Comparison of ENCODE assay signal across 17 cellular contexts in the genomic region with DNA sequence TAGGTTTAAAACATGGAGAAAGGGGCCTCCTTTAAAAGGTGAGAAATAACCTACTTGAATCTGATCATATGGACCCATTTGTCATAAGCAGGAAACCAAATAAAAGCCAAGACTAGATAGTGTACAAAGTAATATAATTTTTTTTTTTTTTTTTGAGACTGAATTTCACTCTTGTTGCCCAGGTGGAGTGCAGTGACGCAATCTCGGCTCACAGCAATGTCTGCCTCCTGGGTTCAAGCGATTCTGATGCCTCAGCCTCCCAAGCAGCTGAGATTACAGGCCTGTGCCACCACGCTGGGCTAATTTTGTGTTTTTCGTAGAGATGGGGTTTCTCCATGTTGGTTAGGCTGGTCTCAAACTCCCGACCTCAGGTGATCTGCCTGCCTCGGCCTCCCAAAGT.
DNase-seq lines count a peak whose midpoint lies in the region; ATAC-seq, FAIRE-seq and TF ChIP-seq lines count a peak whose summit lies in the region.
"Had no signal": no experiment of that assay in that cellular context is flagged by ENCODE, and none has a peak within 500 bp of the region (broad histone marks: within the 10 kb centered on the region; RNA-seq: fewer than 3 reads in every experiment).

No MANE protein-coding gene starts in this region.

- no peak overlapping the region for H2BK5ac ChIP-seq in H1 (ENCODE audit: low read depth, low read length)

- H3K9ac ChIP-seq in H1 (replicated peaks in 1 of 4; ENCODE audit: extremely low read depth in 1 of 4, low read depth in 3 of 4, low read length in 3 of 4) (no peak overlapping the region), SK-N-SH (no peak overlapping the region)

- no peak for FAIRE-seq in H1 (lab: Jason Lieb, UNC)
- FAIRE-seq: G401.6 had no signal

- no peak overlapping the region for H3K4me3 Mint-ChIP-seq in nephron progenitor cell
- H3K4me3 Mint-ChIP-seq: CD4-positive, alpha-beta T cell had no signal

- H3K27ac Mint-ChIP-seq in nephron progenitor cell, result peak overlapping the region; percentile 93
- H3K27ac Mint-ChIP-seq: CD4-positive, alpha-beta T cell had no signal

- H3F3A ChIP-seq in SK-N-SH (replicated peaks; ENCODE audit: insufficient read depth), result peaks cover 15% of the 10 kb centered on the region

- TF ChIP-seq RAD21 in H1 (IDR thresholded peaks at IDR 0.05 in 1 of 2, conservative IDR thresholded peaks at IDR 0.05 in 1 of 2; ENCODE audit: low read depth in 2 of 2, low read length in 2 of 2), result no peak
- TF ChIP-seq RAD21 in SK-N-SH (IDR thresholded peaks at IDR 0.05; ENCODE audit: low read length), result no peak

- H3K27ac ChIP-seq in heart right ventricle, result peak overlapping the region in 9 of 10 donors; percentile 2 to 72 (median 45)
- H3K27ac ChIP-seq in H1 (ENCODE audit: low read depth, low read length), result no peak overlapping the region
- no peak overlapping the region for H3K27ac ChIP-seq in SK-N-SH (ENCODE audit: low read depth in 2 of 2, low read length in 1 of 2)
- H3K27ac ChIP-seq: RWPE1, SJCRH30 had no signal

- POLR2A ChIA-PET in H1 (lab: Charles Lee; ENCODE audit: partially characterized antibody), result interaction anchor here (0.6 kb wide), 1 partner anchor 21 kb away, joined by 3 read pairs; no protein-coding TSS in a partner anchor
- POLR2A ChIA-PET in SK-N-SH (lab: Yijun Ruan, JAX), result no interaction called here

- H2BK120ac ChIP-seq in H1 (replicated peaks; ENCODE audit: low read depth, low read length), result no peak overlapping the region

- H3K27me3 Mint-ChIP-seq in nephron progenitor cell (ENCODE audit: low read depth, poor library complexity), result no peaks in the 10 kb centered on the region

- intact Hi-C loops in heart right ventricle (cut with DNase I), result no loop called here
- intact Hi-C loops in Right ventricle myocardium inferior (cut with DNase I), result no loop called here

- no peak overlapping the region for H4K8ac ChIP-seq in H1 (ENCODE audit: extremely low read depth, insufficient read depth, low read length)

- H4K5ac ChIP-seq in H1 (ENCODE audit: insufficient read length, low read depth, low read length), result no peak overlapping the region

- no peaks in the 10 kb centered on the region for H3K9me2 ChIP-seq in SK-N-SH

- H3K4me1 Mint-ChIP-seq in nephron progenitor cell, result peaks cover 32% of the 10 kb centered on the region

- no peak overlapping the region for H3K18ac ChIP-seq in H1 (ENCODE audit: extremely low read depth, low read length)

- no peak overlapping the region for H4K91ac ChIP-seq in H1 (replicated peaks; ENCODE audit: insufficient read length, low read length)

- H2BK20ac ChIP-seq in H1 (ENCODE audit: low read length), result no peak overlapping the region

- H3K4ac ChIP-seq in H1 (replicated peaks; ENCODE audit: insufficient read length, low read depth, low read length), result no peak overlapping the region

- no peak overlapping the region for H3K4me2 ChIP-seq in H1 (ENCODE audit: insufficient read depth in 1 of 2, low read depth in 2 of 2, low read length in 2 of 2)
- H3K4me2 ChIP-seq in SK-N-SH, result no peak overlapping the region

- DNase-seq in heart right ventricle (no peak), Right ventricle myocardium inferior (ENCODE audit: missing footprints) (no peak), H1 (ENCODE audit: low read depth in 1 of 2, low spot score in 2 of 2) (no peak), nephron progenitor cell (no peak), NCI-H2227 treated with DMSO at 0.1 percent for 48 hours (lab: John Stamatoyannopoulos, UW) (no peak), SK-N-SH (no peak)
- DNase-seq in stimulated activated CD4-positive, alpha-beta T cell treated with anti-CD3 and anti-CD28 coated beads, Interleukin-4, amount 100 ng/mL, for 4 hours, result no peak
- DNase-seq: CD4-positive, alpha-beta T cell; KBM-7; NCI-H187; NCI-H2107; PC-3; SJCRH30 had no signal

- H2BK15ac ChIP-seq in H1 (ENCODE audit: low read length), result no peak overlapping the region

- no peaks in the 10 kb centered on the region for H3K27me3 ChIP-seq in heart right ventricle
- no peaks in the 10 kb centered on the region for H3K27me3 ChIP-seq in H1 (replicated peaks in 1 of 4; ENCODE audit: control insufficient read depth in 3 of 4, extremely low read depth in 1 of 4, insufficient read depth in 3 of 4, low read length in 3 of 4)
- H3K27me3 ChIP-seq in SK-N-SH (ENCODE audit: insufficient read depth), result no peaks in the 10 kb centered on the region
- H3K27me3 ChIP-seq: SJCRH30 had no signal

- H3K4me3 ChIP-seq in heart right ventricle, result no peak overlapping the region
- H3K4me3 ChIP-seq in H1 (ENCODE audit: extremely low read depth in 1 of 4, insufficient read depth in 2 of 4, low read depth in 3 of 4, low read length in 4 of 4), result no peak overlapping the region
- no peak overlapping the region for H3K4me3 ChIP-seq in SK-N-SH (ENCODE audit: low read depth in 2 of 2, low read length in 1 of 2)
- H3K4me3 ChIP-seq: HAP-1, SJCRH30 had no signal

- peaks cover 0 to 3% (median 0%) of the 10 kb centered on the region in 9 donors for H3K36me3 ChIP-seq in heart right ventricle
- no peaks in the 10 kb centered on the region for H3K36me3 ChIP-seq in H1 (ENCODE audit: control insufficient read depth in 2 of 4, insufficient read depth in 4 of 4, low read length in 3 of 4)
- H3K36me3 ChIP-seq in SK-N-SH (replicated peaks in 1 of 2; ENCODE audit: control insufficient read depth in 1 of 2, insufficient read depth in 2 of 2, low read length in 1 of 2), result peaks cover 0 to 7% of the 10 kb centered on the region in 2 experiments
- H3K36me3 ChIP-seq: HAP-1, SJCRH30 had no signal

- no peak overlapping the region for H2BK12ac ChIP-seq in H1 (ENCODE audit: low read depth, low read length)

- H3K4me1 ChIP-seq in heart right ventricle (peaks cover 0 to 47% (median 35%) of the 10 kb centered on the region in 9 donors), H1 (replicated peaks in 1 of 4; ENCODE audit: control insufficient read depth in 3 of 4, insufficient read depth in 4 of 4, low read length in 3 of 4) (0 out of 7 replicates have a peak, but pooled peaks cover 0 to 3% (median 0%) of the 10 kb centered on the region in 4 experiments), SK-N-SH (ENCODE audit: control insufficient read depth in 1 of 2, insufficient read depth in 2 of 2, low read depth in 1 of 2, low read length in 1 of 2) (peaks cover 0 to 6% of the 10 kb centered on the region in 2 experiments; a peak in 1 of 4 replicates)
- H3K4me1 ChIP-seq: HAP-1, SJCRH30 had no signal

- H3K56ac ChIP-seq in H1 (replicated peaks; ENCODE audit: insufficient read length, low read depth, low read length), result no peak overlapping the region

- no peak overlapping the region for H2AK5ac ChIP-seq in H1 (ENCODE audit: low read depth, low read length)

- WGBS in heart right ventricle, 2 donors, result 86 to 95% methylated on average over 7 of the region's 7 CpGs
- WGBS in H1 (ENCODE audit: extremely low coverage in 1 of 2, insufficient coverage in 1 of 2, insufficient read length in 1 of 2, insufficient replicate concordance in 2 of 2, low coverage in 1 of 2, low lambda C conversion rate in 2 of 2, missing lambda C conversion rate in 1 of 2), 2 experiments, result 91% methylated on average over 7 of the region's 7 CpGs; no CpG with 5 or more reads in 1 of the 2 experiments
- WGBS in SK-N-SH (ENCODE audit: low lambda C conversion rate), result 72% methylated on average over 6 of the region's 7 CpGs

- H4K20me1 ChIP-seq in H1 (replicated peaks in 1 of 2; ENCODE audit: control insufficient read depth in 1 of 2, insufficient read depth in 2 of 2, low read length in 2 of 2), result peaks cover 0 to 4% of the 10 kb centered on the region in 2 experiments
- no peaks in the 10 kb centered on the region for H4K20me1 ChIP-seq in SK-N-SH (ENCODE audit: insufficient read depth)

- peaks cover 0 to 7% of the 10 kb centered on the region in 2 experiments; a peak in 2 of 4 replicates for H3K79me2 ChIP-seq in H1 (ENCODE audit: control insufficient read depth in 1 of 2, insufficient read depth in 2 of 2, low read length in 2 of 2)
- H3K79me2 ChIP-seq in SK-N-SH (ENCODE audit: insufficient read depth), result peaks cover 36% of the 10 kb centered on the region

- H2AFZ ChIP-seq in H1 (ENCODE audit: low read length), result no peak overlapping the region
- H2AFZ ChIP-seq in SK-N-SH (ENCODE audit: low read depth), result no peak overlapping the region

- TF ChIP-seq EP300 in H1 (IDR thresholded peaks at IDR 0.05; ENCODE audit: borderline replicate concordance in 1 of 2, low read depth in 2 of 2, low read length in 2 of 2), result no peak
- TF ChIP-seq EP300 in SK-N-SH (IDR thresholded peaks at IDR 0.05; ENCODE audit: borderline replicate concordance in 1 of 2, low read depth in 1 of 2, low read length in 1 of 2), result no peak

- no peaks in the 10 kb centered on the region for H3K9me3 Mint-ChIP-seq in nephron progenitor cell
- H3K9me3 Mint-ChIP-seq: CD4-positive, alpha-beta T cell had no signal

- no peak for TF ChIP-seq POLR2A in H1 (IDR thresholded peaks at IDR 0.05; ENCODE audit: control extremely low read depth in 1 of 2, low read depth in 2 of 2, low read length in 2 of 2)

- H3K9me3 ChIP-seq in heart right ventricle (no peaks in the 10 kb centered on the region), H1 (ENCODE audit: insufficient read depth in 2 of 2, low read depth in 1 of 2, low read length in 1 of 2) (no peaks in the 10 kb centered on the region), SK-N-SH (no peaks in the 10 kb centered on the region)
- H3K9me3 ChIP-seq: Caco-2, HAP-1, SJCRH30 had no signal

- CTCF ChIA-PET in H1 (lab: Charles Lee; ENCODE audit: partially characterized antibody), result interaction anchor here (0.8 to 1.0 kb wide), 2 partner anchors 107 to 566 kb away, joined by 3 to 4 read pairs; no protein-coding TSS in a partner anchor
- CTCF ChIA-PET in SK-N-SH (lab: Yijun Ruan, JAX), result no interaction called here

- H3K14ac ChIP-seq in H1 (ENCODE audit: insufficient read length), result no peak overlapping the region

- H3K36me3 Mint-ChIP-seq in nephron progenitor cell (ENCODE audit: low read depth), result peaks cover 24% of the 10 kb centered on the region

- no peaks in the 10 kb centered on the region for H3K23me2 ChIP-seq in H1 (ENCODE audit: low read depth, low read length)

- no peaks in the 10 kb centered on the region for H3K79me1 ChIP-seq in H1 (ENCODE audit: low read depth, low read length)

- ATAC-seq in heart right ventricle (no peak), Right ventricle myocardium inferior (no peak)
- ATAC-seq: PC-3 had no signal

- no peak overlapping the region for H3K23ac ChIP-seq in H1 (ENCODE audit: insufficient read length)

- no peak for TF ChIP-seq CTCF in heart right ventricle (IDR thresholded peaks at IDR 0.05)
- TF ChIP-seq CTCF in H1 (IDR thresholded peaks at IDR 0.05; ENCODE audit: control extremely low read depth in 1 of 3, insufficient read depth in 1 of 3, low read depth in 1 of 3, low read length in 3 of 3), result no peak
- TF ChIP-seq CTCF in nephron progenitor cell (IDR thresholded peaks at IDR 0.05), result no peak
- TF ChIP-seq CTCF in SK-N-SH (IDR thresholded peaks at IDR 0.05), result no peak

TF ChIP-seq in H1, 55 proteins besides CTCF, POLR2A, EP300 and RAD21 (continues in another document):
- no peak for TF ChIP-seq BACH1 (IDR thresholded peaks at IDR 0.05; ENCODE audit: low read length)
- TF ChIP-seq SIN3A (conservative IDR thresholded peaks at IDR 0.05 in 1 of 2, IDR thresholded peaks at IDR 0.05 in 1 of 2; ENCODE audit: low read depth in 1 of 2, low read length in 2 of 2), result no peak

TF ChIP-seq in SK-N-SH, 30 proteins besides CTCF, POLR2A, EP300 and RAD21 (continues in another document):
- TF ChIP-seq FOSL2 (IDR thresholded peaks at IDR 0.05; ENCODE audit: borderline replicate concordance, low read depth) (no peak), RFX5 (IDR thresholded peaks at IDR 0.05; ENCODE audit: low read length) (no peak)

Comparison
In these comparisons a context has a peak if more than half of its experiments do, and no peak if none do; other contexts are left out.
1. H3K27ac ChIP-seq: peak in heart right ventricle (9 of 10); none in H1 (single experiment) and SK-N-SH (0 of 2).